8 cellular contexts compared by ENCODE assay signal in genomic region chr15:51828621-51829359, GRCh38. TPM values are rescaled to one million over a fixed set of nuclear protein-coding genes. Genes with fewer than 3 reads are reported as not detected.
DNase-seq lines count a peak whose midpoint lies in the region; ATAC-seq and TF ChIP-seq lines count a peak whose summit lies in the region.

No MANE protein-coding gene starts in this region.

- H3K9me2 ChIP-seq in neural cell (ENCODE audit: insufficient read depth, low read length) = no peaks in the 10 kb centered on the region

- H3K27me3 Mint-ChIP-seq in Calu3 (ENCODE audit: unreplicated experiment) = no peaks in the 10 kb centered on the region

- H4K20me1 ChIP-seq in neural cell (ENCODE audit: insufficient read depth) = no peaks in the 10 kb centered on the region

- no peak for TF ChIP-seq EP300 in neural cell (conservative IDR thresholded peaks at IDR 0.05; ENCODE audit: poor library complexity, severe bottlenecking)

- peak; percentile 14 for DNase-seq in Calu3
- peak; percentile 90 for DNase-seq in M059J (ENCODE audit: low read depth)
- DNase-seq in colonic mucosa = no peak
- no peak for DNase-seq in SKM-1 treated with dmso at 0.1 percent for 144 hours (lab: John Stamatoyannopoulos, UW; ENCODE audit: unreplicated experiment)
- no peak for DNase-seq in NOMO-1 treated with DMSO at 0.1 percent for 48 hours (lab: John Stamatoyannopoulos, UW; ENCODE audit: unreplicated experiment)
- DNase-seq in NCI-H2107 (lab: John Stamatoyannopoulos, UW) = no peak

- H3K9me3 ChIP-seq in colonic mucosa (no peaks in the 10 kb centered on the region), neural cell (ENCODE audit: low read length) (no peaks in the 10 kb centered on the region)

- peaks cover 44% of the 10 kb centered on the region for H3K4me1 Mint-ChIP-seq in Calu3 (ENCODE audit: low read depth, unreplicated experiment)

- H3K36me3 Mint-ChIP-seq in Calu3 (ENCODE audit: insufficient read depth, unreplicated experiment) = peaks cover 26% of the 10 kb centered on the region

- H3K27ac Mint-ChIP-seq in Calu3 (ENCODE audit: unreplicated experiment) = peak overlapping the region; percentile 91

- H3K4me3 ChIP-seq in colonic mucosa (no peak overlapping the region), neural cell (ENCODE audit: low read length) (peak overlapping the region; percentile 91)

- TF ChIP-seq CTCF in Calu3 (IDR thresholded peaks at IDR 0.05; ENCODE audit: unreplicated experiment) = no peak
- TF ChIP-seq CTCF in colonic mucosa (IDR thresholded peaks at IDR 0.05) = no peak
- no peak for TF ChIP-seq CTCF in neural cell (IDR thresholded peaks at IDR 0.05; ENCODE audit: poor library complexity, severe bottlenecking)

- H3K9ac ChIP-seq in colonic mucosa (ENCODE audit: low read depth in 2 of 2, low read length in 2 of 2) (no peak overlapping the region), neural cell (ENCODE audit: low read length) (no peak overlapping the region)

- H3K9me3 Mint-ChIP-seq in Calu3 (ENCODE audit: low read depth, unreplicated experiment) = no peaks in the 10 kb centered on the region

- BruUV-seq in Calu3 (replicated peaks; lab: Mats Ljungman, UMichigan) = no TSS peak

- H3K36me3 ChIP-seq in colonic mucosa (no peaks in the 10 kb centered on the region), neural cell (ENCODE audit: insufficient read depth, low read length) (no peaks in the 10 kb centered on the region)

- H3K4me3 Mint-ChIP-seq in Calu3 (ENCODE audit: low read depth, unreplicated experiment) = peak overlapping the region; percentile 95

- intact Hi-C loops in Calu3 (cut with micrococcal nuclease; ENCODE audit: unreplicated experiment) = loop anchor here (2.0 kb wide), 1 partner anchor 78 kb away; no protein-coding TSS in a partner anchor
- intact Hi-C loops in colonic mucosa (cut with DNase I) = no loop called here

- CTCF ChIA-PET in Calu3 (lab: Charles Lee) = interaction anchor here (0.6 to 1.2 kb wide), 4 partner anchors 12 to 88 kb away, joined by 3 to 5 read pairs (median 4); no protein-coding TSS in a partner anchor

- TF ChIP-seq RAD21 in neural cell (conservative IDR thresholded peaks at IDR 0.05) = no peak

- H3K79me2 ChIP-seq in neural cell (replicated peaks; ENCODE audit: insufficient read depth, low read length) = peaks cover 25% of the 10 kb centered on the region

- no peak for ATAC-seq in HG02938 (IDR thresholded peaks at IDR 0.05; ENCODE audit: unreplicated experiment)

- H3K27ac ChIP-seq in colonic mucosa (peak overlapping the region; percentile 97), neural cell (ENCODE audit: low read length) (no peak overlapping the region)

- no peaks in the 10 kb centered on the region for H3K27me3 ChIP-seq in colonic mucosa
- no peaks in the 10 kb centered on the region for H3K27me3 ChIP-seq in neural cell (ENCODE audit: insufficient read depth, low read depth, low read length)

- H3K4me1 ChIP-seq in colonic mucosa = no peaks in the 10 kb centered on the region

- no peak overlapping the region for H3K4me2 ChIP-seq in neural cell (ENCODE audit: low read length)

- H3F3A ChIP-seq in neural cell (ENCODE audit: insufficient read depth, low read length, poor library complexity, severe bottlenecking) = no peaks in the 10 kb centered on the region

- H2AFZ ChIP-seq in neural cell (ENCODE audit: low read depth, low read length) = peak overlapping the region; percentile 47

TF ChIP-seq in neural cell, 6 proteins besides CTCF, POLR2A, EP300 and RAD21:
- TF ChIP-seq, protein P1, sequence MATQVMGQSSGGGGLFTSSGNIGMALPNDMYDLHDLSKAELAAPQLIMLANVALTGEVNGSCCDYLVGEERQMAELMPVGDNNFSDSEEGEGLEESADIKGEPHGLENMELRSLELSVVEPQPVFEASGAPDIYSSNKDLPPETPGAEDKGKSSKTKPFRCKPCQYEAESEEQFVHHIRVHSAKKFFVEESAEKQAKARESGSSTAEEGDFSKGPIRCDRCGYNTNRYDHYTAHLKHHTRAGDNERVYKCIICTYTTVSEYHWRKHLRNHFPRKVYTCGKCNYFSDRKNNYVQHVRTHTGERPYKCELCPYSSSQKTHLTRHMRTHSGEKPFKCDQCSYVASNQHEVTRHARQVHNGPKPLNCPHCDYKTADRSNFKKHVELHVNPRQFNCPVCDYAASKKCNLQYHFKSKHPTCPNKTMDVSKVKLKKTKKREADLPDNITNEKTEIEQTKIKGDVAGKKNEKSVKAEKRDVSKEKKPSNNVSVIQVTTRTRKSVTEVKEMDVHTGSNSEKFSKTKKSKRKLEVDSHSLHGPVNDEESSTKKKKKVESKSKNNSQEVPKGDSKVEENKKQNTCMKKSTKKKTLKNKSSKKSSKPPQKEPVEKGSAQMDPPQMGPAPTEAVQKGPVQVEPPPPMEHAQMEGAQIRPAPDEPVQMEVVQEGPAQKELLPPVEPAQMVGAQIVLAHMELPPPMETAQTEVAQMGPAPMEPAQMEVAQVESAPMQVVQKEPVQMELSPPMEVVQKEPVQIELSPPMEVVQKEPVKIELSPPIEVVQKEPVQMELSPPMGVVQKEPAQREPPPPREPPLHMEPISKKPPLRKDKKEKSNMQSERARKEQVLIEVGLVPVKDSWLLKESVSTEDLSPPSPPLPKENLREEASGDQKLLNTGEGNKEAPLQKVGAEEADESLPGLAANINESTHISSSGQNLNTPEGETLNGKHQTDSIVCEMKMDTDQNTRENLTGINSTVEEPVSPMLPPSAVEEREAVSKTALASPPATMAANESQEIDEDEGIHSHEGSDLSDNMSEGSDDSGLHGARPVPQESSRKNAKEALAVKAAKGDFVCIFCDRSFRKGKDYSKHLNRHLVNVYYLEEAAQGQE (IDR thresholded peaks at IDR 0.05; ENCODE audit: borderline replicate concordance) = no peak
- TF ChIP-seq SMC3 (conservative IDR thresholded peaks at IDR 0.05; ENCODE audit: poor library complexity) = no peak
TF ChIP-seq in neural cell: peak in this region for 0.

RNA-seq across cellular contexts. Expression of gene TMOD3, which starts 0.7 kb away (rescaled TPM):
- total RNA-seq in Calu3 (2022) = 53.6 and 60.1 TPM in 2 replicates
- total RNA-seq in M059J (2014; rRNA removed; shearing (Covaris generic)) = 32.3 and 50.0 TPM in 2 replicates
- total RNA-seq in colonic mucosa = 10 to 100 TPM; 68.4 to 78.6 TPM
- polyA plus RNA-seq in neural cell = 10.5 and 12.6 TPM in 2 replicates
- polyA minus RNA-seq in neural cell = 22.9 and 29.5 TPM in 2 replicates

Comparison
In these comparisons a context has a peak if more than half of its experiments do, and no peak if none do; other contexts are left out.
1. DNase-seq: peak in Calu3 (single experiment) and M059J (single experiment); none in colonic mucosa (single experiment), SKM-1 treated with dmso at 0.1 percent for 144 hours (single experiment), NOMO-1 treated with DMSO at 0.1 percent for 48 hours (single experiment) and NCI-H2107 (single experiment).